Comparison of ENCODE assay signal across 1 cellular context in the genomic region with DNA sequence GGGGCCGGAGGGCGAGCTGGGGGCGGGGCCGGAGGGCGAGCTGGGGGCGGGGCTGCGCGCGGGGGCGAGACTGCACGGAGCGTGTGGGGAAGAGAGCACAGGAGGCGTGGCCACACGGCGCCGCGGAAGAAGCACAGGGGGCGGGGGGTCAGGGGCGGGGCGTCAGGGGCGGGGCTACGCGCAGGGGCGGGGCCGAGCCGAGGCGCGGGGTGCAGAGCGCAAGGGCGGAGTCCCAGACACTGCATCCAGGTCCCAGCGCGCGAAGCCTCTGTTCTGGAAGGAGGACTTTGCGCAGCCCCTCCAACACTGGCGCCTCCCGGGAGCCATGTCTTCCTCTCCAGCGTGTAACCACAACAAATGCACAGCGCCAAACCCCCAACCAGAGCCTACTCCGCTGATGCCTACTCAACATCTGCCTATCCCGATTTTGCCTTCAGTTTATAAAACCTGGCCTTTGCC.
TF ChIP-seq lines count a peak whose summit lies in the region.

No MANE protein-coding gene starts in this region.

TF ChIP-seq in K562, 482 proteins besides CTCF, POLR2A, EP300 and RAD21 (continued from another document):
- TF ChIP-seq, protein P1, sequence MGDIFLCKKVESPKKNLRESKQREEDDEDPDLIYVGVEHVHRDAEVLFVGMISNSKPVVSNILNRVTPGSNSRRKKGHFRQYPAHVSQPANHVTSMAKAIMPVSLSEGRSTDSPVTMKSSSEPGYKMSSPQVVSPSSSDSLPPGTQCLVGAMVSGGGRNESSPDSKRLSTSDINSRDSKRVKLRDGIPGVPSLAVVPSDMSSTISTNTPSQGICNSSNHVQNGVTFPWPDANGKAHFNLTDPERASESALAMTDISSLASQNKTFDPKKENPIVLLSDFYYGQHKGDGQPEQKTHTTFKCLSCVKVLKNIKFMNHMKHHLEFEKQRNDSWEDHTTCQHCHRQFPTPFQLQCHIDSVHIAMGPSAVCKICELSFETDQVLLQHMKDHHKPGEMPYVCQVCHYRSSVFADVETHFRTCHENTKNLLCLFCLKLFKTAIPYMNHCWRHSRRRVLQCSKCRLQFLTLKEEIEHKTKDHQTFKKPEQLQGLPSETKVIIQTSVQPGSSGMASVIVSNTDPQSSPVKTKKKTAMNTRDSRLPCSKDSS (IDR thresholded peaks at IDR 0.05; ENCODE audit: low read depth, partially characterized antibody): no peak
- no peak for TF ChIP-seq FOS (IDR thresholded peaks at IDR 0.05; ENCODE audit: extremely low read depth, insufficient read length)
- no peak for TF ChIP-seq USF1 (CRISPR knock-in tag; IDR thresholded peaks at IDR 0.05)
- TF ChIP-seq RHOXF2B (CRISPR knock-in tag; conservative IDR thresholded peaks at IDR 0.05): 0 out of 2 replicates have a peak, but pooled peaks have one; percentile 53
- no peak for TF ChIP-seq ZFP30 (CRISPR knock-in tag; IDR thresholded peaks at IDR 0.05; ENCODE audit: borderline replicate concordance)
- 0 out of 2 replicates have a peak, but pooled peaks have one; percentile 14 for TF ChIP-seq MAX (CRISPR knock-in tag; IDR thresholded peaks at IDR 0.05)
- TF ChIP-seq HNRNPLL (IDR thresholded peaks at IDR 0.05; ENCODE audit: low read depth, low read length, poor library complexity, severe bottlenecking): no peak
- TF ChIP-seq, protein P2, sequence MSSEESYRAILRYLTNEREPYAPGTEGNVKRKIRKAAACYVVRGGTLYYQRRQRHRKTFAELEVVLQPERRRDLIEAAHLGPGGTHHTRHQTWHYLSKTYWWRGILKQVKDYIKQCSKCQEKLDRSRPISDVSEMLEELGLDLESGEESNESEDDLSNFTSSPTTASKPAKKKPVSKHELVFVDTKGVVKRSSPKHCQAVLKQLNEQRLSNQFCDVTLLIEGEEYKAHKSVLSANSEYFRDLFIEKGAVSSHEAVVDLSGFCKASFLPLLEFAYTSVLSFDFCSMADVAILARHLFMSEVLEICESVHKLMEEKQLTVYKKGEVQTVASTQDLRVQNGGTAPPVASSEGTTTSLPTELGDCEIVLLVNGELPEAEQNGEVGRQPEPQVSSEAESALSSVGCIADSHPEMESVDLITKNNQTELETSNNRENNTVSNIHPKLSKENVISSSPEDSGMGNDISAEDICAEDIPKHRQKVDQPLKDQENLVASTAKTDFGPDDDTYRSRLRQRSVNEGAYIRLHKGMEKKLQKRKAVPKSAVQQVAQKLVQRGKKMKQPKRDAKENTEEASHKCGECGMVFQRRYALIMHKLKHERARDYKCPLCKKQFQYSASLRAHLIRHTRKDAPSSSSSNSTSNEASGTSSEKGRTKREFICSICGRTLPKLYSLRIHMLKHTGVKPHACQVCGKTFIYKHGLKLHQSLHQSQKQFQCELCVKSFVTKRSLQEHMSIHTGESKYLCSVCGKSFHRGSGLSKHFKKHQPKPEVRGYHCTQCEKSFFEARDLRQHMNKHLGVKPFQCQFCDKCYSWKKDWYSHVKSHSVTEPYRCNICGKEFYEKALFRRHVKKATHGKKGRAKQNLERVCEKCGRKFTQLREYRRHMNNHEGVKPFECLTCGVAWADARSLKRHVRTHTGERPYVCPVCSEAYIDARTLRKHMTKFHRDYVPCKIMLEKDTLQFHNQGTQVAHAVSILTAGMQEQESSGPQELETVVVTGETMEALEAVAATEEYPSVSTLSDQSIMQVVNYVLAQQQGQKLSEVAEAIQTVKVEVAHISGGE (CRISPR knock-in tag; IDR thresholded peaks at IDR 0.05): 0 out of 6 replicates have a peak, but pooled peaks of 1 of the 3 experiments have one; percentile 48
- TF ChIP-seq, protein P3, sequence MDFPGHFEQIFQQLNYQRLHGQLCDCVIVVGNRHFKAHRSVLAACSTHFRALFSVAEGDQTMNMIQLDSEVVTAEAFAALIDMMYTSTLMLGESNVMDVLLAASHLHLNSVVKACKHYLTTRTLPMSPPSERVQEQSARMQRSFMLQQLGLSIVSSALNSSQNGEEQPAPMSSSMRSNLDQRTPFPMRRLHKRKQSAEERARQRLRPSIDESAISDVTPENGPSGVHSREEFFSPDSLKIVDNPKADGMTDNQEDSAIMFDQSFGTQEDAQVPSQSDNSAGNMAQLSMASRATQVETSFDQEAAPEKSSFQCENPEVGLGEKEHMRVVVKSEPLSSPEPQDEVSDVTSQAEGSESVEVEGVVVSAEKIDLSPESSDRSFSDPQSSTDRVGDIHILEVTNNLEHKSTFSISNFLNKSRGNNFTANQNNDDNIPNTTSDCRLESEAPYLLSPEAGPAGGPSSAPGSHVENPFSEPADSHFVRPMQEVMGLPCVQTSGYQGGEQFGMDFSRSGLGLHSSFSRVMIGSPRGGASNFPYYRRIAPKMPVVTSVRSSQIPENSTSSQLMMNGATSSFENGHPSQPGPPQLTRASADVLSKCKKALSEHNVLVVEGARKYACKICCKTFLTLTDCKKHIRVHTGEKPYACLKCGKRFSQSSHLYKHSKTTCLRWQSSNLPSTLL (IDR thresholded peaks at IDR 0.05): no peak
- no peak for TF ChIP-seq ZNF445 (CRISPR knock-in tag; IDR thresholded peaks at IDR 0.05; ENCODE audit: low read depth)
- no peak for TF ChIP-seq ZNF134 (CRISPR knock-in tag; conservative IDR thresholded peaks at IDR 0.05)
- TF ChIP-seq MCM2 (IDR thresholded peaks at IDR 0.05; ENCODE audit: low read depth): no peak
- TF ChIP-seq RB1 (IDR thresholded peaks at IDR 0.05; ENCODE audit: low read depth): 0 out of 2 replicates have a peak, but pooled peaks have one; percentile 22
- TF ChIP-seq YY1 (IDR thresholded peaks at IDR 0.05; ENCODE audit: borderline replicate concordance in 1 of 3, control insufficient read depth in 1 of 3, extremely low read depth in 1 of 3, insufficient read depth in 3 of 3, insufficient read length in 1 of 3, insufficient replicate concordance in 2 of 3, low read depth in 1 of 3, low read length in 2 of 3): peak in 1 of 3 experiments; percentile 22
